1 cellular context compared by ENCODE assay signal in the genomic region with DNA sequence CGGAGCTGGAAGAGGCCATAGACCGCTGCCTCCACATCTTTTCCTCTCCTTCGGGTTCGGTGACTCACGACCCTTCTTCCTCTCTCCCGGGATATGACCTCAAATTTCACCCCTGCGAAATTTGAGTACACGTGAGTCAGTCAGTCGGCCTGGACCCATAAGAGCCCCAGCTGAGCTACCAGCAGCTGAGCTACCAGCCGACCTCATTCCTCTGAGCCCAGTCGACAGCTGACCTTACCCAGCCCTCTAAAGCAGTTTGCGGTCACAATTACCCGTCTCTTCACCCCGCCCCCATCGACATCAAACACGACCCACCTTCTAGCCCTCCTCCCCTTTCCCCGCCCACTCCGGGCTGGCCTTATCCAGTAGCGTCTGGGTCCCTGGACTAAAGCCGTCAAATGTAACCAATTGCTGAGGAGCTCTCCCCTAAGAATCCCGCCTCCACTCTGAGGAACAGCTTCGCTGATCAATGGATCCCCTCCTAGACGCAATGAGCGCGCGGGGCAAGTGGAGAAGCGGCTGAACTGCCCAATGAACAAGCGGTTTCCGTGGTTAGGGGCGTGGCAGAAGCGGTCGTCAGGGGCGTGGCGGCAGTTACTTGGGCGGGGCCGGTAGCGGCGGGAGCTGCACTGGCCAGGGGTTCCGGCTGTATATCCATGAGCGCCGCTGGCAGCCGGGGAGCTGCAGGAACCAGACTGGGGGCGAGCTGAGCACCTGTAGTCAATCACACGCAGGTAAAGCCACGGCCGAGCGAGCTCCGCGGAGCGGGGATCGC.
A peak's percentile ranks its signal among the peaks of the same experiment; 100 is the strongest.
TF ChIP-seq lines count a peak whose summit lies in the region.

A gene with protein sequence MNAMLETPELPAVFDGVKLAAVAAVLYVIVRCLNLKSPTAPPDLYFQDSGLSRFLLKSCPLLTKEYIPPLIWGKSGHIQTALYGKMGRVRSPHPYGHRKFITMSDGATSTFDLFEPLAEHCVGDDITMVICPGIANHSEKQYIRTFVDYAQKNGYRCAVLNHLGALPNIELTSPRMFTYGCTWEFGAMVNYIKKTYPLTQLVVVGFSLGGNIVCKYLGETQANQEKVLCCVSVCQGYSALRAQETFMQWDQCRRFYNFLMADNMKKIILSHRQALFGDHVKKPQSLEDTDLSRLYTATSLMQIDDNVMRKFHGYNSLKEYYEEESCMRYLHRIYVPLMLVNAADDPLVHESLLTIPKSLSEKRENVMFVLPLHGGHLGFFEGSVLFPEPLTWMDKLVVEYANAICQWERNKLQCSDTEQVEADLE (plus strand): TSS at position 627 of the 775 bp plus-strand sequence. CDS start 27,872 bp downstream, outside the sequence.

TF ChIP-seq in A549, 52 proteins besides CTCF, POLR2A, EP300 and RAD21 (continued from another document):
- TF ChIP-seq, protein P1, sequence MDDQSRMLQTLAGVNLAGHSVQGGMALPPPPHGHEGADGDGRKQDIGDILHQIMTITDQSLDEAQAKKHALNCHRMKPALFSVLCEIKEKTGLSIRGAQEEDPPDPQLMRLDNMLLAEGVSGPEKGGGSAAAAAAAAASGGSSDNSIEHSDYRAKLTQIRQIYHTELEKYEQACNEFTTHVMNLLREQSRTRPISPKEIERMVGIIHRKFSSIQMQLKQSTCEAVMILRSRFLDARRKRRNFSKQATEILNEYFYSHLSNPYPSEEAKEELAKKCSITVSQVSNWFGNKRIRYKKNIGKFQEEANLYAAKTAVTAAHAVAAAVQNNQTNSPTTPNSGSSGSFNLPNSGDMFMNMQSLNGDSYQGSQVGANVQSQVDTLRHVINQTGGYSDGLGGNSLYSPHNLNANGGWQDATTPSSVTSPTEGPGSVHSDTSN (IDR thresholded peaks at IDR 0.05) = peak; percentile 99
- TF ChIP-seq NR3C1 (IDR thresholded peaks at IDR 0.05) (no peak), GATA3 (IDR thresholded peaks at IDR 0.05; ENCODE audit: borderline replicate concordance) (peak; percentile 50; the same call in 1 of the 2 replicates), CBX2 (IDR thresholded peaks at IDR 0.05; ENCODE audit: borderline replicate concordance, low read depth) (no peak)
- TF ChIP-seq, protein P2, sequence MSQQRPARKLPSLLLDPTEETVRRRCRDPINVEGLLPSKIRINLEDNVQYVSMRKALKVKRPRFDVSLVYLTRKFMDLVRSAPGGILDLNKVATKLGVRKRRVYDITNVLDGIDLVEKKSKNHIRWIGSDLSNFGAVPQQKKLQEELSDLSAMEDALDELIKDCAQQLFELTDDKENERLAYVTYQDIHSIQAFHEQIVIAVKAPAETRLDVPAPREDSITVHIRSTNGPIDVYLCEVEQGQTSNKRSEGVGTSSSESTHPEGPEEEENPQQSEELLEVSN (IDR thresholded peaks at IDR 0.05; ENCODE audit: borderline replicate concordance, low read depth) = 0 out of 2 replicates have a peak, but pooled peaks have one; percentile 52
